ENCODE assay signal across 8 cellular contexts in genomic region chr6:10528170-10528981, GRCh38. TPM values are rescaled to one million over a fixed set of nuclear protein-coding genes. Genes with fewer than 3 reads are reported as not detected.
DNase-seq lines count a peak whose midpoint lies in the region; ATAC-seq, FAIRE-seq and TF ChIP-seq lines count a peak whose summit lies in the region.

No MANE protein-coding gene starts in this region.

- H3K14ac ChIP-seq in neuronal stem cell (ENCODE audit: low read length) = no peak overlapping the region

- H3K27me3 ChIP-seq in GM06990 (replicated peaks; ENCODE audit: control insufficient read depth, insufficient read depth, low read length) = no peaks in the 10 kb centered on the region
- H3K27me3 ChIP-seq in HL-60 (ENCODE audit: insufficient read depth, poor library complexity, severe bottlenecking) = no peaks in the 10 kb centered on the region
- no peaks in the 10 kb centered on the region for H3K27me3 ChIP-seq in endothelial cell of umbilical vein (ENCODE audit: control insufficient read depth in 2 of 2, insufficient read depth in 2 of 2, low read length in 2 of 2)
- no peaks in the 10 kb centered on the region for H3K27me3 ChIP-seq in neuronal stem cell (ENCODE audit: control insufficient read depth in 3 of 3, insufficient read depth in 3 of 3, low read depth in 1 of 3, low read length in 3 of 3)
- no peaks in the 10 kb centered on the region for H3K27me3 ChIP-seq in H7 (ENCODE audit: control insufficient read depth, insufficient read depth, low read length)

- ATAC-seq in GM21447 (IDR thresholded peaks at IDR 0.05; ENCODE audit: unreplicated experiment) (peak; percentile 58), T-helper 17 cell (peak; percentile 66)

- POLR2A ChIA-PET in endothelial cell of umbilical vein (lab: Charles Lee) = interaction anchor here (0.5 to 0.6 kb wide), 2 partner anchors 8 to 167 kb away, joined by 3 to 7 read pairs; partner anchors contain the start of gene PAK1IP1

- H3K4me3 ChIP-seq in GM06990 (replicated peaks; ENCODE audit: low read depth, low read length) (peak overlapping the region; percentile 79), HL-60 (replicated peaks; ENCODE audit: insufficient read depth, low read length) (no peak overlapping the region), endothelial cell of umbilical vein (replicated peaks in 1 of 3; ENCODE audit: insufficient read depth in 1 of 3, low read depth in 1 of 3, low read length in 3 of 3) (peak overlapping the region; percentile 42 to 72 (median 61)), neuronal stem cell (ENCODE audit: low read length in 2 of 2) (no peak overlapping the region), H7 (ENCODE audit: insufficient read depth, low read depth, low read length) (no peak overlapping the region)

- no peak overlapping the region for H2BK12ac ChIP-seq in neuronal stem cell (ENCODE audit: low read length)

- H3K4me2 ChIP-seq in endothelial cell of umbilical vein (ENCODE audit: insufficient read depth, low read length) (peak overlapping the region; percentile 91), neuronal stem cell (ENCODE audit: insufficient read depth, low read length, poor library complexity, severe bottlenecking) (no peak overlapping the region)

- H3K9ac ChIP-seq in endothelial cell of umbilical vein (replicated peaks; ENCODE audit: extremely low read depth, insufficient read depth, low read length) (peak overlapping the region; percentile 84), neuronal stem cell (ENCODE audit: low read depth, low read length, poor library complexity) (no peak overlapping the region)

- WGBS in neuronal stem cell (ENCODE audit: extremely low coverage in 2 of 2, insufficient read length in 2 of 2, insufficient replicate concordance in 1 of 2), 2 donors = no CpG with 5 or more reads among the region's 11 CpGs

- peak overlapping the region; percentile 94 for H3K27ac Mint-ChIP-seq in T-helper 17 cell

- peak overlapping the region; percentile 14 for H3K27ac ChIP-seq in HL-60 (replicated peaks)
- peak overlapping the region; percentile 93 for H3K27ac ChIP-seq in endothelial cell of umbilical vein (ENCODE audit: insufficient read depth, low read depth, low read length)
- no peak overlapping the region for H3K27ac ChIP-seq in neuronal stem cell (replicated peaks; ENCODE audit: low read length)

- no peak overlapping the region for H3K4ac ChIP-seq in neuronal stem cell (ENCODE audit: low read length)

- H3K27me3 Mint-ChIP-seq in T-helper 17 cell = peaks cover 12% of the 10 kb centered on the region

- H2BK5ac ChIP-seq in neuronal stem cell (ENCODE audit: low read length) = no peak overlapping the region

- H3K79me2 ChIP-seq in endothelial cell of umbilical vein (ENCODE audit: control insufficient read depth, insufficient read depth, low read length) = no peaks in the 10 kb centered on the region

- H3K36me3 ChIP-seq in GM06990 (ENCODE audit: control insufficient read depth, insufficient read depth, low read length) (no peaks in the 10 kb centered on the region), endothelial cell of umbilical vein (ENCODE audit: control insufficient read depth in 2 of 2, extremely low read depth in 1 of 2, insufficient read depth in 2 of 2, low read length in 2 of 2) (no peaks in the 10 kb centered on the region), neuronal stem cell (replicated peaks in 1 of 2; ENCODE audit: control insufficient read depth in 2 of 2, insufficient read depth in 2 of 2, low read length in 2 of 2) (no peaks in the 10 kb centered on the region), H7 (replicated peaks; ENCODE audit: control insufficient read depth, insufficient read depth, low read length) (no peaks in the 10 kb centered on the region)

- TF ChIP-seq POLR2A in endothelial cell of umbilical vein (IDR thresholded peaks at IDR 0.05; ENCODE audit: low read depth, low read length) = no peak

- H3K23ac ChIP-seq in neuronal stem cell (ENCODE audit: low read depth, low read length, poor library complexity) = no peak overlapping the region

- no peak overlapping the region for H2BK15ac ChIP-seq in neuronal stem cell (ENCODE audit: low read length)

- no peaks in the 10 kb centered on the region for H3K9me1 ChIP-seq in endothelial cell of umbilical vein (replicated peaks; ENCODE audit: control insufficient read depth, extremely low read depth, insufficient read depth, low read length)

- intact Hi-C loops in endothelial cell of umbilical vein (cut with micrococcal nuclease) = loop anchor here (1.0 to 2.0 kb wide), 2 partner anchors 8 to 26 kb away; no protein-coding TSS in a partner anchor

- H2AK5ac ChIP-seq in neuronal stem cell (ENCODE audit: low read depth, low read length) = no peak overlapping the region

- H3K18ac ChIP-seq in neuronal stem cell (ENCODE audit: low read length) = no peak overlapping the region

- dilution Hi-C loops in endothelial cell of umbilical vein (cut with MboI; ENCODE audit: extremely low pct_ligation_motif_present, low sequenced_read_pairs) = no loop called here

- H2AFZ ChIP-seq in endothelial cell of umbilical vein (ENCODE audit: low read depth, low read length) (peak overlapping the region; percentile 90), neuronal stem cell (ENCODE audit: low read length) (peak overlapping the region; percentile 88)

- H4K20me1 ChIP-seq in endothelial cell of umbilical vein (replicated peaks; ENCODE audit: control insufficient read depth, extremely low read depth, insufficient read depth, low read length) = no peaks in the 10 kb centered on the region

- H3K4me1 ChIP-seq in endothelial cell of umbilical vein (ENCODE audit: control insufficient read depth, extremely low read depth, insufficient read depth, low read length) (peaks cover 29% of the 10 kb centered on the region), neuronal stem cell (ENCODE audit: control insufficient read depth in 2 of 2, insufficient read depth in 1 of 2, low read depth in 1 of 2, low read length in 2 of 2) (peaks cover 3% of the 10 kb centered on the region in 2 donors)

- peak; percentile 54 for DNase-seq in GM06990 (ENCODE audit: extremely low read depth, insufficient read length)
- no peak for DNase-seq in HL-60 (ENCODE audit: low read depth in 1 of 2, low spot score in 1 of 2)
- no peak for DNase-seq in T-helper 17 cell
- DNase-seq in endothelial cell of umbilical vein (ENCODE audit: low read depth, low spot score) = peak; percentile 85
- no peak for DNase-seq in neuronal stem cell (ENCODE audit: low spot score)
- no peak for DNase-seq in H7
- no peak for DNase-seq in NCI-H524 treated with DMSO at 0.1 percent for 48 hours (lab: John Stamatoyannopoulos, UW)

- H3K4me3 Mint-ChIP-seq in T-helper 17 cell = peak overlapping the region; percentile 98

- H3K9me3 ChIP-seq in T-helper 17 cell (ENCODE audit: control insufficient read depth, low read length, poor library complexity, severe bottlenecking) (no peaks in the 10 kb centered on the region), endothelial cell of umbilical vein (replicated peaks; ENCODE audit: control insufficient read depth, insufficient read depth, low read length) (no peaks in the 10 kb centered on the region), neuronal stem cell (replicated peaks in 1 of 2; ENCODE audit: control insufficient read depth in 2 of 2, insufficient read depth in 1 of 2, low read depth in 1 of 2, low read length in 2 of 2) (no peaks in the 10 kb centered on the region)

- peaks cover 38% of the 10 kb centered on the region for H3K4me1 Mint-ChIP-seq in T-helper 17 cell

- H4K8ac ChIP-seq in neuronal stem cell (ENCODE audit: low read depth, low read length) = no peak overlapping the region

- no peak overlapping the region for H2BK120ac ChIP-seq in neuronal stem cell (ENCODE audit: low read depth, low read length)

- TSS peak; percentile 65 for BruUV-seq in endothelial cell of umbilical vein (replicated peaks; lab: Mats Ljungman, UMichigan)

- peaks cover 2% of the 10 kb centered on the region for H3K36me3 Mint-ChIP-seq in T-helper 17 cell (ENCODE audit: low read depth)

- CTCF ChIA-PET in endothelial cell of umbilical vein (lab: Charles Lee) = interaction anchor here (1.0 to 1.3 kb wide), 3 partner anchors 8 to 540 kb away, joined by 3 to 5 read pairs (median 4); no protein-coding TSS in a partner anchor

- no peaks in the 10 kb centered on the region for H3K79me1 ChIP-seq in neuronal stem cell (ENCODE audit: low read depth, low read length)

- no peak overlapping the region for H4K91ac ChIP-seq in neuronal stem cell (ENCODE audit: low read depth, low read length, poor library complexity)

- TF ChIP-seq CTCF in GM06990 (IDR thresholded peaks at IDR 0.05; ENCODE audit: insufficient read depth, low read length, poor library complexity, severe bottlenecking) = no peak
- TF ChIP-seq CTCF in HL-60 (IDR thresholded peaks at IDR 0.05; ENCODE audit: insufficient read depth, low read length) = no peak
- TF ChIP-seq CTCF in endothelial cell of umbilical vein (IDR thresholded peaks at IDR 0.05; ENCODE audit: extremely low read depth in 1 of 2, insufficient read depth in 1 of 2, low read depth in 1 of 2, low read length in 2 of 2) = no peak

- FAIRE-seq in endothelial cell of umbilical vein (lab: Jason Lieb, UNC) = peak; percentile 95

TF ChIP-seq in endothelial cell of umbilical vein, 7 proteins besides CTCF, POLR2A, EP300 and RAD21:
- TF ChIP-seq JUN (IDR thresholded peaks at IDR 0.05; ENCODE audit: borderline replicate concordance, insufficient read depth, insufficient read length, low read depth) = no peak
- TF ChIP-seq FOS (IDR thresholded peaks at IDR 0.05; ENCODE audit: borderline replicate concordance, insufficient read depth, low read length) = no peak
- TF ChIP-seq MYC (IDR thresholded peaks at IDR 0.05; ENCODE audit: low read depth, low read length) = no peak
- peak; percentile 25 for TF ChIP-seq POLR2AphosphoS5 (IDR thresholded peaks at IDR 0.05; ENCODE audit: insufficient read depth, low read depth, low read length)
- TF ChIP-seq EZH2 (IDR thresholded peaks at IDR 0.05; ENCODE audit: borderline replicate concordance, low read depth, low read length, severe bottlenecking) = no peak

RNA-seq across cellular contexts. Expression of gene GCNT2, which starts 7.2 kb away (rescaled TPM):
- total RNA-seq in T-helper 17 cell (1 to 10 TPM; 2.9 to 4.0 TPM), endothelial cell of umbilical vein (10.9 and 11.4 TPM in 2 replicates)
- polyA plus RNA-seq in endothelial cell of umbilical vein = 2.9 and 3.8 TPM in 2 replicates
- polyA plus RNA-seq in endothelial cell of umbilical vein (2011; cell fraction: cytosol; rRNA removed) = 4.4 and 4.5 TPM in 2 replicates
- 7.2 and 8.4 TPM in 2 replicates for polyA plus RNA-seq in endothelial cell of umbilical vein (2011; cell fraction: nucleus; rRNA removed)
- polyA plus RNA-seq in endothelial cell of umbilical vein (2012) = 10.8 and 14.7 TPM in 2 replicates
- 10.1 and 16.1 TPM in 2 replicates for polyA minus RNA-seq in endothelial cell of umbilical vein
- polyA minus RNA-seq in endothelial cell of umbilical vein (2011; cell fraction: cytosol; rRNA and poly(A)+ RNA removed) = 5.2 TPM
- polyA minus RNA-seq in endothelial cell of umbilical vein (2011; cell fraction: nucleus; rRNA and poly(A)+ RNA removed) = 17.5 and 23.0 TPM in 2 replicates
- 20.2 TPM for polyA plus RNA-seq in neuronal stem cell (2013, experiment 1 of 2)
- 20.7 TPM for polyA plus RNA-seq in neuronal stem cell (2013, experiment 2 of 2)
- 33.4 and 52.5 TPM in 2 replicates for total RNA-seq in H7 (2014; rRNA removed; shearing (Covaris generic))

Comparison
In these comparisons a context has a peak if more than half of its experiments do, and no peak if none do; other contexts are left out.
1. DNase-seq: peak in GM06990 (single experiment) and endothelial cell of umbilical vein (single experiment); none in HL-60 (0 of 2), T-helper 17 cell (0 of 3), neuronal stem cell (single experiment), H7 (single experiment) and NCI-H524 treated with DMSO at 0.1 percent for 48 hours (single experiment).
2. H3K4me3 ChIP-seq: peak in GM06990 (single experiment) and endothelial cell of umbilical vein (3 of 3); none in HL-60 (single experiment), neuronal stem cell (0 of 2) and H7 (single experiment).